In the genomic region with DNA sequence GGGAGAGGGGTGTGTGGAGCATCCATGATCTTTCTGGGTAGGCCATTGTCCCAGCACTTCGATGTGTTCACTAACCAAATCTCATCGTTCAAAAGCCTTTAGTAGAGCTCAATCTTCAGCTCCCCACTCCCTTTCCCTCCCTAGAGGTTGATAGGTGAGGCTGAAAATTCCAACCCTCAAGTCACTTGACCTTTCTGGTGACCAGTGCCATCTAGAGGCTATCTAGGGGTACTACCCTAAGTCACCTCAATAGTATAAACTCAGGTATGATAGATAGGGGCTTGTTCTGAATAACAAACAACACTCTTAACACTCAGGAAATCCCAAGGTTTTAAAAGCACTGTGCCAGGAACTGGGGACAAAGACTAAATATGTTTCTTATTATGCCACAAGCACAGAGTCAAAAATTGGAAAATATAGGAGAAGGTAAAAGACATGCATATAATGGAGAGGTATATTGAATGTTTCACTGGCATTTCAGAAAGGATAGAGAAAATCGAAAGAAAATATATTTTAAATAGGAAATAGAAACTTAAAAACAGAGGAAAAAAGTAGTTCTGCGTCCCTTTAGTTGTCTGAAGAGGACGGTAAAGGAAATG, we compare ENCODE assay signal across 10 cellular contexts. TPM values are rescaled to one million over a fixed set of nuclear protein-coding genes. Genes with fewer than 3 reads are reported as not detected.
DNase-seq lines count a peak whose midpoint lies in the region; ATAC-seq and TF ChIP-seq lines count a peak whose summit lies in the region.
"Had no signal": no experiment of that assay in that cellular context is flagged by ENCODE, and none has a peak within 500 bp of the region (broad histone marks: within the 10 kb centered on the region; RNA-seq: fewer than 3 reads in every experiment).

No MANE protein-coding gene starts in this region.

- H3K4me1 Mint-ChIP-seq in effector memory CD8-positive, alpha-beta T cell (ENCODE audit: low read depth in 2 of 2) = peaks cover 5 to 7% of the 10 kb centered on the region in 2 donors
- H3K4me1 Mint-ChIP-seq in progenitor cell of endocrine pancreas (ENCODE audit: low read depth) = no peaks in the 10 kb centered on the region

- peaks cover 23% of the 10 kb centered on the region in 2 donors for H3K27me3 Mint-ChIP-seq in effector memory CD8-positive, alpha-beta T cell
- H3K27me3 Mint-ChIP-seq in progenitor cell of endocrine pancreas = peaks cover 19% of the 10 kb centered on the region

- no peak overlapping the region for H3K4me3 Mint-ChIP-seq in effector memory CD8-positive, alpha-beta T cell
- H3K4me3 Mint-ChIP-seq in progenitor cell of endocrine pancreas (ENCODE audit: low read depth) = no peak overlapping the region

- no peaks in the 10 kb centered on the region for H3K9me3 ChIP-seq in MG63

- TF ChIP-seq CTCF in AG10803 (conservative IDR thresholded peaks at IDR 0.05; ENCODE audit: low read length) = peak; percentile 83
- TF ChIP-seq CTCF in GM12865 (IDR thresholded peaks at IDR 0.05; ENCODE audit: insufficient read depth, low read depth, low read length, missing control alignments) = peak; percentile 90
- TF ChIP-seq CTCF in progenitor cell of endocrine pancreas (IDR thresholded peaks at IDR 0.05; ENCODE audit: unreplicated experiment) = peak; percentile 65

- peak; percentile 70 for ATAC-seq in SK-N-SH treated with all-trans-retinoic acid at 6 μM for 48 hours
- peak; percentile 84 for ATAC-seq in effector memory CD8-positive, alpha-beta T cell (replicated peaks)

- peak; percentile 17 for DNase-seq in AG10803 (ENCODE audit: low read depth)
- DNase-seq in GM12865 (ENCODE audit: low read depth) = peak; percentile 75
- peak; percentile 12 for DNase-seq in LHCN-M2 (ENCODE audit: low read depth)
- peak; percentile 29 to 39 (median 31) for DNase-seq in effector memory CD8-positive, alpha-beta T cell
- no peak for DNase-seq in progenitor cell of endocrine pancreas (ENCODE audit: low spot score, unreplicated experiment)
- no peak for DNase-seq in posterior vena cava (ENCODE audit: low spot score)
- no peak for DNase-seq in MG63

- no peaks in the 10 kb centered on the region for H3K9me3 Mint-ChIP-seq in effector memory CD8-positive, alpha-beta T cell
- no peaks in the 10 kb centered on the region for H3K9me3 Mint-ChIP-seq in progenitor cell of endocrine pancreas (ENCODE audit: low read depth)
- H3K9me3 Mint-ChIP-seq: IgD-negative memory B cell had no signal

- intact Hi-C loops in posterior vena cava (cut with DNase I) = no loop called here

- no peaks in the 10 kb centered on the region for H3K36me3 Mint-ChIP-seq in effector memory CD8-positive, alpha-beta T cell (ENCODE audit: insufficient read depth)
- H3K36me3 Mint-ChIP-seq in progenitor cell of endocrine pancreas (ENCODE audit: insufficient read depth) = no peaks in the 10 kb centered on the region
- H3K36me3 Mint-ChIP-seq: IgD-negative memory B cell had no signal

- no peak overlapping the region for H3K27ac Mint-ChIP-seq in effector memory CD8-positive, alpha-beta T cell
- H3K27ac Mint-ChIP-seq in progenitor cell of endocrine pancreas = no peak overlapping the region
- H3K27ac Mint-ChIP-seq: IgD-negative memory B cell had no signal

- no peaks in the 10 kb centered on the region; the same call in 1 of the 2 replicates for H3K27me3 ChIP-seq in MG63

- H3K36me3 ChIP-seq in MG63 = no peaks in the 10 kb centered on the region

- no peak overlapping the region for H3K4me3 ChIP-seq in AG10803 (ENCODE audit: low read length)
- H3K4me3 ChIP-seq in GM12865 (ENCODE audit: low read depth, low read length) = no peak overlapping the region
- H3K4me3 ChIP-seq in MG63 = no peak overlapping the region
- H3K4me3 ChIP-seq: skin epidermis had no signal

TF ChIP-seq in SK-N-SH treated with all-trans-retinoic acid at 6 μM for 48 hours, 23 proteins besides CTCF, POLR2A, EP300 and RAD21:
- TF ChIP-seq SNAI2 (CRISPR knock-in tag; IDR thresholded peaks at IDR 0.05) = no peak
- TF ChIP-seq TSHZ2 (CRISPR knock-in tag; IDR thresholded peaks at IDR 0.05) = no peak
- no peak for TF ChIP-seq CREB5 (CRISPR knock-in tag; IDR thresholded peaks at IDR 0.05; ENCODE audit: low read depth)
- TF ChIP-seq TOX (CRISPR knock-in tag; IDR thresholded peaks at IDR 0.05; ENCODE audit: borderline replicate concordance) = no peak
- TF ChIP-seq TCF4 (CRISPR knock-in tag; IDR thresholded peaks at IDR 0.05; ENCODE audit: borderline replicate concordance) = no peak
- no peak for TF ChIP-seq ZNF8 (CRISPR knock-in tag; IDR thresholded peaks at IDR 0.05)
- no peak for TF ChIP-seq ZFP3 (CRISPR knock-in tag; IDR thresholded peaks at IDR 0.05)
- TF ChIP-seq, protein P1, sequence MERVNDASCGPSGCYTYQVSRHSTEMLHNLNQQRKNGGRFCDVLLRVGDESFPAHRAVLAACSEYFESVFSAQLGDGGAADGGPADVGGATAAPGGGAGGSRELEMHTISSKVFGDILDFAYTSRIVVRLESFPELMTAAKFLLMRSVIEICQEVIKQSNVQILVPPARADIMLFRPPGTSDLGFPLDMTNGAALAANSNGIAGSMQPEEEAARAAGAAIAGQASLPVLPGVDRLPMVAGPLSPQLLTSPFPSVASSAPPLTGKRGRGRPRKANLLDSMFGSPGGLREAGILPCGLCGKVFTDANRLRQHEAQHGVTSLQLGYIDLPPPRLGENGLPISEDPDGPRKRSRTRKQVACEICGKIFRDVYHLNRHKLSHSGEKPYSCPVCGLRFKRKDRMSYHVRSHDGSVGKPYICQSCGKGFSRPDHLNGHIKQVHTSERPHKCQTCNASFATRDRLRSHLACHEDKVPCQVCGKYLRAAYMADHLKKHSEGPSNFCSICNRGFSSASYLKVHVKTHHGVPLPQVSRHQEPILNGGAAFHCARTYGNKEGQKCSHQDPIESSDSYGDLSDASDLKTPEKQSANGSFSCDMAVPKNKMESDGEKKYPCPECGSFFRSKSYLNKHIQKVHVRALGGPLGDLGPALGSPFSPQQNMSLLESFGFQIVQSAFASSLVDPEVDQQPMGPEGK (CRISPR knock-in tag; IDR thresholded peaks at IDR 0.05; ENCODE audit: borderline replicate concordance) = no peak
- no peak for TF ChIP-seq ARNTL (CRISPR knock-in tag; IDR thresholded peaks at IDR 0.05; ENCODE audit: borderline replicate concordance, low read depth)
- no peak for TF ChIP-seq ZFP30 (CRISPR knock-in tag; IDR thresholded peaks at IDR 0.05)
TF ChIP-seq in SK-N-SH treated with all-trans-retinoic acid at 6 μM for 48 hours: peak in this region for 0.

RNA-seq across cellular contexts. Expression of gene CD53, which starts 42.9 kb away (rescaled TPM):
- not detected in 2 replicates for total RNA-seq in LHCN-M2 (2014; rRNA removed)
- not detected for polyA plus RNA-seq in LHCN-M2 (2012)
- total RNA-seq in progenitor cell of endocrine pancreas = not detected in 2 replicates
- 10 to 100 TPM; 30.2 to 59.2 TPM for total RNA-seq in posterior vena cava
- not detected in 2 replicates for total RNA-seq in MG63 (2014; rRNA removed; shearing (Covaris generic); ENCODE audit: low replicate concordance)

Comparison
In these comparisons a context has a peak if more than half of its experiments do, and no peak if none do; other contexts are left out.
1. DNase-seq: peak in AG10803 (single experiment), GM12865 (single experiment), LHCN-M2 (single experiment) and effector memory CD8-positive, alpha-beta T cell (3 of 3); none in progenitor cell of endocrine pancreas (single experiment), posterior vena cava (single experiment) and MG63 (single experiment).
2. RNA of gene CD53, which starts 42.9 kb away (total RNA-seq): 30.2 to 59.2 TPM in posterior vena cava; not detected in LHCN-M2, not detected in progenitor cell of endocrine pancreas and not detected in MG63; every median in the first group is over 10 times any median in the second.
3. Peak in every context shown above with its lines, with median percentiles within 50 percentile points of each other: CTCF ChIP-seq.